1 cellular context compared by ENCODE assay signal in the genomic region with DNA sequence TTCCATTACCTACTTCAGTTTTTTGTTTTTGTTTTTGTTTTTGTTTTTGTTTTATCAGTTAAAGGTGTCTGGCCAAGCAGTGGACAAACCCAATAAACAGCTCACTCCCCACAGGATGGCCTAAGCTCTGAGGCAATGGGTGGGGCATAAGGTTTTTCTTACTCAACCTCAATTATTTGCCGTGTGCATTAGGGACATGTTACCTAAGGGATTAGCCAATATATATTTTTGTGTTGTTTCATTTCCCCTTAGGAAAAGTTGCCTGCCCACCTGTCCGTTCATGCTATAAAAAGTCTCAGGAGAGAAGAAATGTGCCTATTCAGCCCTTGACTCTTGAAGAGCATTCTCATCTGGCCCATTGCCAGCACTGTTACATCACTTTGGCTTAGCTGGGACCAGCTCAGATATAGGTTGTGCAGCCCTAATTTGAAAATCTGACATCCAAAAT.
TF ChIP-seq lines count a peak whose summit lies in the region.

No MANE protein-coding gene starts in this region.

TF ChIP-seq in HEK293, 187 proteins besides CTCF, POLR2A, EP300 and RAD21 (continued from another document):
- no peak for TF ChIP-seq GFI1B (tag by site-specific recombination; IDR thresholded peaks at IDR 0.05)
- 0 out of 2 replicates have a peak, but pooled peaks have one; percentile 61 for TF ChIP-seq ZNF37A (tag by site-specific recombination; IDR thresholded peaks at IDR 0.05)
- TF ChIP-seq, protein P1, sequence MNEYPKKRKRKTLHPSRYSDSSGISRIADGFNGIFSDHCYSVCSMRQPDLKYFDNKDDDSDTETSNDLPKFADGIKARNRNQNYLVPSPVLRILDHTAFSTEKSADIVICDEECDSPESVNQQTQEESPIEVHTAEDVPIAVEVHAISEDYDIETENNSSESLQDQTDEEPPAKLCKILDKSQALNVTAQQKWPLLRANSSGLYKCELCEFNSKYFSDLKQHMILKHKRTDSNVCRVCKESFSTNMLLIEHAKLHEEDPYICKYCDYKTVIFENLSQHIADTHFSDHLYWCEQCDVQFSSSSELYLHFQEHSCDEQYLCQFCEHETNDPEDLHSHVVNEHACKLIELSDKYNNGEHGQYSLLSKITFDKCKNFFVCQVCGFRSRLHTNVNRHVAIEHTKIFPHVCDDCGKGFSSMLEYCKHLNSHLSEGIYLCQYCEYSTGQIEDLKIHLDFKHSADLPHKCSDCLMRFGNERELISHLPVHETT (tag by site-specific recombination; IDR thresholded peaks at IDR 0.05) = no peak; the same call in 1 of the 2 replicates
- TF ChIP-seq HOXD13 (CRISPR knock-in tag; IDR thresholded peaks at IDR 0.05; ENCODE audit: borderline replicate concordance) = no peak
- TF ChIP-seq ZSCAN5A (tag by site-specific recombination; IDR thresholded peaks at IDR 0.05) = no peak
- TF ChIP-seq ZBTB21 (tag by site-specific recombination; IDR thresholded peaks at IDR 0.05) = no peak
- no peak for TF ChIP-seq KLF7 (tag by site-specific recombination; IDR thresholded peaks at IDR 0.05; ENCODE audit: borderline replicate concordance)
- TF ChIP-seq ZNF664 (tag by site-specific recombination; IDR thresholded peaks at IDR 0.05) = no peak
- TF ChIP-seq, protein P2, sequence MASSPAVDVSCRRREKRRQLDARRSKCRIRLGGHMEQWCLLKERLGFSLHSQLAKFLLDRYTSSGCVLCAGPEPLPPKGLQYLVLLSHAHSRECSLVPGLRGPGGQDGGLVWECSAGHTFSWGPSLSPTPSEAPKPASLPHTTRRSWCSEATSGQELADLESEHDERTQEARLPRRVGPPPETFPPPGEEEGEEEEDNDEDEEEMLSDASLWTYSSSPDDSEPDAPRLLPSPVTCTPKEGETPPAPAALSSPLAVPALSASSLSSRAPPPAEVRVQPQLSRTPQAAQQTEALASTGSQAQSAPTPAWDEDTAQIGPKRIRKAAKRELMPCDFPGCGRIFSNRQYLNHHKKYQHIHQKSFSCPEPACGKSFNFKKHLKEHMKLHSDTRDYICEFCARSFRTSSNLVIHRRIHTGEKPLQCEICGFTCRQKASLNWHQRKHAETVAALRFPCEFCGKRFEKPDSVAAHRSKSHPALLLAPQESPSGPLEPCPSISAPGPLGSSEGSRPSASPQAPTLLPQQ (tag by site-specific recombination; IDR thresholded peaks at IDR 0.05) = peak; percentile 47; the same call in 1 of the 2 replicates
- TF ChIP-seq, protein P3, sequence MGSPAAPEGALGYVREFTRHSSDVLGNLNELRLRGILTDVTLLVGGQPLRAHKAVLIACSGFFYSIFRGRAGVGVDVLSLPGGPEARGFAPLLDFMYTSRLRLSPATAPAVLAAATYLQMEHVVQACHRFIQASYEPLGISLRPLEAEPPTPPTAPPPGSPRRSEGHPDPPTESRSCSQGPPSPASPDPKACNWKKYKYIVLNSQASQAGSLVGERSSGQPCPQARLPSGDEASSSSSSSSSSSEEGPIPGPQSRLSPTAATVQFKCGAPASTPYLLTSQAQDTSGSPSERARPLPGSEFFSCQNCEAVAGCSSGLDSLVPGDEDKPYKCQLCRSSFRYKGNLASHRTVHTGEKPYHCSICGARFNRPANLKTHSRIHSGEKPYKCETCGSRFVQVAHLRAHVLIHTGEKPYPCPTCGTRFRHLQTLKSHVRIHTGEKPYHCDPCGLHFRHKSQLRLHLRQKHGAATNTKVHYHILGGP (tag by site-specific recombination; IDR thresholded peaks at IDR 0.05) = no peak
- TF ChIP-seq, protein P4, sequence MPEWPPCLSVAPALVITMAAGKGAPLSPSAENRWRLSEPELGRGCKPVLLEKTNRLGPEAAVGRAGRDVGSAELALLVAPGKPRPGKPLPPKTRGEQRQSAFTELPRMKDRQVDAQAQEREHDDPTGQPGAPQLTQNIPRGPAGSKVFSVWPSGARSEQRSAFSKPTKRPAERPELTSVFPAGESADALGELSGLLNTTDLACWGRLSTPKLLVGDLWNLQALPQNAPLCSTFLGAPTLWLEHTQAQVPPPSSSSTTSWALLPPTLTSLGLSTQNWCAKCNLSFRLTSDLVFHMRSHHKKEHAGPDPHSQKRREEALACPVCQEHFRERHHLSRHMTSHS (tag by site-specific recombination; IDR thresholded peaks at IDR 0.05) = no peak
- TF ChIP-seq ZNF132 (tag by site-specific recombination; IDR thresholded peaks at IDR 0.05; ENCODE audit: borderline replicate concordance) = no peak
- no peak for TF ChIP-seq ZNF169 (tag by site-specific recombination; IDR thresholded peaks at IDR 0.05)
- TF ChIP-seq ZXDB (tag by site-specific recombination; IDR thresholded peaks at IDR 0.05) = peak; percentile 48; the same call in 1 of the 2 replicates
- TF ChIP-seq ZNF140 (tag by site-specific recombination; IDR thresholded peaks at IDR 0.05) = no peak
- TF ChIP-seq ZBTB48 (tag by site-specific recombination; IDR thresholded peaks at IDR 0.05) = 0 out of 2 replicates have a peak, but pooled peaks have one; percentile 37
- no peak for TF ChIP-seq SP3 (tag by site-specific recombination; IDR thresholded peaks at IDR 0.05)
- no peak for TF ChIP-seq ZNF530 (tag by site-specific recombination; IDR thresholded peaks at IDR 0.05; ENCODE audit: low read depth)
- TF ChIP-seq, protein P5, sequence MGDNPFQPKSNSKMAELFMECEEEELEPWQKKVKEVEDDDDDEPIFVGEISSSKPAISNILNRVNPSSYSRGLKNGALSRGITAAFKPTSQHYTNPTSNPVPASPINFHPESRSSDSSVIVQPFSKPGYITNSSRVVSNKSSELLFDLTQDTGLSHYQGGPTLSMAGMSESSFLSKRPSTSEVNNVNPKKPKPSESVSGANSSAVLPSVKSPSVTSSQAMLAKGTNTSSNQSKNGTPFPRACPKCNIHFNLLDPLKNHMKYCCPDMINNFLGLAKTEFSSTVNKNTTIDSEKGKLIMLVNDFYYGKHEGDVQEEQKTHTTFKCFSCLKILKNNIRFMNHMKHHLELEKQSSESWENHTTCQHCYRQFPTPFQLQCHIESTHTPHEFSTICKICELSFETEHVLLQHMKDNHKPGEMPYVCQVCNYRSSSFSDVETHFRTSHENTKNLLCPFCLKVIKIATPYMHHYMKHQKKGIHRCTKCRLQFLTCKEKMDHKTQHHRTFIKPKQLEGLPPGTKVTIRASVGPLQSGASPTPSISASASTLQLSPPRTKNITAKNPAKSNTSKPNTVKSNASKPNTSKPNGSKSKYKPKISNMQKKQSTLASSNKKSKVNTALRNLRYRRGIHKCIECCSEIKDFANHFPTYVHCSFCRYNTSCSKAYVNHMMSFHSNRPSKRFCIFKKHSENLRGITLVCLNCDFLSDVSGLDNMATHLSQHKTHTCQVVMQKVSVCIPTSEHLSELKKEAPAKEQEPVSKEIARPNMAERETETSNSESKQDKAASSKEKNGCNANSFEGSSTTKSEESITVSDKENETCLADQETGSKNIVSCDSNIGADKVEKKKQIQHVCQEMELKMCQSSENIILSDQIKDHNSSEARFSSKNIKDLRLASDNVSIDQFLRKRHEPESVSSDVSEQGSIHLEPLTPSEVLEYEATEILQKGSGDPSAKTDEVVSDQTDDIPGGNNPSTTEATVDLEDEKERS (tag by site-specific recombination; IDR thresholded peaks at IDR 0.05) = no peak
- no peak for TF ChIP-seq ZNF133 (tag by site-specific recombination; IDR thresholded peaks at IDR 0.05)
- no peak for TF ChIP-seq ZNF211 (tag by site-specific recombination; IDR thresholded peaks at IDR 0.05; ENCODE audit: low read depth)
- peak; percentile 68 for TF ChIP-seq ZBTB44 (tag by site-specific recombination; IDR thresholded peaks at IDR 0.05)
- TF ChIP-seq ZNF837 (tag by site-specific recombination; IDR thresholded peaks at IDR 0.05) = no peak
